ENCODE assay signal across 1 cellular context in genomic region chr13:113168211-113168610, GRCh38.
TF ChIP-seq lines count a peak whose summit lies in the region.

No MANE protein-coding gene starts in this region.

TF ChIP-seq in IMR-90, 13 proteins besides CTCF, POLR2A, EP300 and RAD21 (continued from another document):
- TF ChIP-seq, protein P1, sequence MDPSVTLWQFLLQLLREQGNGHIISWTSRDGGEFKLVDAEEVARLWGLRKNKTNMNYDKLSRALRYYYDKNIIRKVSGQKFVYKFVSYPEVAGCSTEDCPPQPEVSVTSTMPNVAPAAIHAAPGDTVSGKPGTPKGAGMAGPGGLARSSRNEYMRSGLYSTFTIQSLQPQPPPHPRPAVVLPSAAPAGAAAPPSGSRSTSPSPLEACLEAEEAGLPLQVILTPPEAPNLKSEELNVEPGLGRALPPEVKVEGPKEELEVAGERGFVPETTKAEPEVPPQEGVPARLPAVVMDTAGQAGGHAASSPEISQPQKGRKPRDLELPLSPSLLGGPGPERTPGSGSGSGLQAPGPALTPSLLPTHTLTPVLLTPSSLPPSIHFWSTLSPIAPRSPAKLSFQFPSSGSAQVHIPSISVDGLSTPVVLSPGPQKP (IDR thresholded peaks at IDR 0.05; ENCODE audit: borderline replicate concordance, low read depth, low read length) = no peak
- TF ChIP-seq MAFK (IDR thresholded peaks at IDR 0.05; ENCODE audit: low read depth, low read length) = no peak
